33 cellular contexts compared by ENCODE assay signal in genomic region chr6:35801148-35801547, GRCh38. TPM values are rescaled to one million over a fixed set of nuclear protein-coding genes. Genes with fewer than 3 reads are reported as not detected.
"Had no signal": no experiment of that assay in that cellular context is flagged by ENCODE, and none has a peak within 500 bp of the region (broad histone marks: within the 10 kb centered on the region; RNA-seq: fewer than 3 reads in every experiment).

No MANE protein-coding gene starts in this region.

- H3K4me1 ChIP-seq: gastrocnemius medialis, lower lobe of right lung had no signal

- H3K9me3 ChIP-seq: esophagus squamous epithelium, gastrocnemius medialis, heart right ventricle, left lung, lower lobe of right lung, mucosa of descending colon had no signal

- DNase-seq: cortex of kidney; effector CD8-positive, alpha-beta T cell; effector memory CD8-positive, alpha-beta T cell; endodermal cell; erythroblast; esophagus squamous epithelium; foreskin fibroblast; foreskin melanocyte; gastrocnemius medialis; glutamatergic neuron; head of caudate nucleus; heart right ventricle; hippocampal formation; left cardiac atrium; left lung; left ventricle myocardium superior; lower lobe of right lung; mesenchymal stem cell; mucosa of descending colon; naive B cell; naive thymus-derived CD8-positive, alpha-beta T cell had no signal

- H3K27ac ChIP-seq: epithelial cell of prostate, esophagus squamous epithelium, gastrocnemius medialis, heart right ventricle, left lung, lower lobe of right lung had no signal

- H3K36me3 ChIP-seq: esophagus squamous epithelium, gastrocnemius medialis, heart right ventricle, left lung, lower lobe of right lung had no signal

- ATAC-seq: effector memory CD8-positive, alpha-beta T cell; esophagus mucosa; gastrocnemius medialis; heart right ventricle; left cardiac atrium; left lung; left ventricle myocardium superior; lower lobe of right lung; mucosa of descending colon; naive thymus-derived CD8-positive, alpha-beta T cell had no signal

- H3K4me3 Mint-ChIP-seq: dendritic cell treated with granulocyte-macrophage colony-stimulating factor and Interleukin-4, amounts not matched to agents 40 ng/mL and 50 ng/mL, for 4 days; effector memory CD8-positive, alpha-beta T cell; endodermal cell; mesothelial cell of epicardium; naive B cell; naive thymus-derived CD8-positive, alpha-beta T cell had no signal

- H3K9me3 Mint-ChIP-seq: dendritic cell treated with granulocyte-macrophage colony-stimulating factor and Interleukin-4, amounts not matched to agents 40 ng/mL and 50 ng/mL, for 4 days; effector memory CD8-positive, alpha-beta T cell; endodermal cell; mesothelial cell of epicardium had no signal

- H3K27ac Mint-ChIP-seq: dendritic cell treated with granulocyte-macrophage colony-stimulating factor and Interleukin-4, amounts not matched to agents 40 ng/mL and 50 ng/mL, for 4 days; effector memory CD8-positive, alpha-beta T cell; endodermal cell; mesothelial cell of epicardium; naive thymus-derived CD8-positive, alpha-beta T cell had no signal

- H3K4me3 ChIP-seq: esophagus squamous epithelium, gastrocnemius medialis, heart right ventricle, left lung, lower lobe of right lung, mucosa of descending colon had no signal

- H3K36me3 Mint-ChIP-seq: mesothelial cell of epicardium; naive B cell; naive thymus-derived CD8-positive, alpha-beta T cell had no signal

- H3K4me1 Mint-ChIP-seq: mesothelial cell of epicardium had no signal

RNA-seq across cellular contexts. Expression of gene LHFPL5, which starts 4.0 kb away (rescaled TPM):
- total RNA-seq: dermis microvascular lymphatic vessel endothelial cell; endodermal cell; esophagus mucosa; esophagus squamous epithelium; gastrocnemius medialis; glomerular endothelial cell; heart right ventricle; kidney epithelial cell; left cardiac atrium; left lung; left ventricle myocardium superior; lower leg skin; lower lobe of right lung; lung microvascular endothelial cell; mesenteric fat pad; mesothelial cell of epicardium; myocyte; naive thymus-derived CD8-positive, alpha-beta T cell had no signal
- polyA plus RNA-seq: heart right ventricle; keratinocyte; naive thymus-derived CD8-positive, alpha-beta T cell had no signal

RNA-seq across cellular contexts. Expression of gene CLPS, which starts 4.0 kb away (rescaled TPM):
- total RNA-seq: dermis microvascular lymphatic vessel endothelial cell; endodermal cell; esophagus mucosa; esophagus squamous epithelium; gastrocnemius medialis; glomerular endothelial cell; kidney epithelial cell; left cardiac atrium; left lung; left ventricle myocardium superior; lower lobe of right lung; lung microvascular endothelial cell; mesothelial cell of epicardium; mucosa of descending colon; myocyte; naive thymus-derived CD8-positive, alpha-beta T cell had no signal
- polyA plus RNA-seq: keratinocyte; naive thymus-derived CD8-positive, alpha-beta T cell had no signal

RNA-seq across cellular contexts. Expression of gene CLPSL1, which starts 20.3 kb away (rescaled TPM):
- total RNA-seq: dermis microvascular lymphatic vessel endothelial cell; endodermal cell; esophagus mucosa; esophagus squamous epithelium; gastrocnemius medialis; glomerular endothelial cell; heart right ventricle; kidney epithelial cell; left cardiac atrium; left lung; left ventricle myocardium superior; lower leg skin; lower lobe of right lung; lung microvascular endothelial cell; mesenteric fat pad; mucosa of descending colon; myocyte; naive thymus-derived CD8-positive, alpha-beta T cell had no signal
- polyA plus RNA-seq: heart right ventricle; keratinocyte; naive thymus-derived CD8-positive, alpha-beta T cell had no signal

RNA-seq across cellular contexts. Expression of gene CLPSL2, which starts 24.8 kb away (rescaled TPM):
- total RNA-seq: dermis microvascular lymphatic vessel endothelial cell; esophagus mucosa; esophagus squamous epithelium; gastrocnemius medialis; glomerular endothelial cell; heart right ventricle; kidney epithelial cell; left cardiac atrium; left lung; left ventricle myocardium superior; lower leg skin; lower lobe of right lung; lung microvascular endothelial cell; mesenteric fat pad; mesothelial cell of epicardium; mucosa of descending colon; myocyte; naive thymus-derived CD8-positive, alpha-beta T cell had no signal
- polyA plus RNA-seq: heart right ventricle; keratinocyte; naive thymus-derived CD8-positive, alpha-beta T cell had no signal
